In genomic region chr16:18943414-18943813, GRCh38 we compare ENCODE assay signal across 26 cellular contexts. TPM values are rescaled to one million over a fixed set of nuclear protein-coding genes. Genes with fewer than 3 reads are reported as not detected.
"Had no signal": no experiment of that assay in that cellular context is flagged by ENCODE, and none has a peak within 500 bp of the region (broad histone marks: within the 10 kb centered on the region; RNA-seq: fewer than 3 reads in every experiment).

No MANE protein-coding gene starts in this region.

- DNase-seq: hippocampal formation; left colon; left lung; lower lobe of right lung; mesendoderm; naive B cell; natural killer cell; nephron progenitor cell; ovary; stimulated activated CD4-positive, alpha-beta T cell treated with anti-CD3 and anti-CD28 coated beads, Interleukin-12 subunit alpha, Interleukin-12 subunit beta, amount 100 ng/mL, for 4 hours; stimulated activated CD4-positive, alpha-beta T cell treated with anti-CD3 and anti-CD28 coated beads, Interleukin-15, amount 100 ng/mL, for 24 hours; stimulated activated CD4-positive, alpha-beta T cell treated with anti-CD3 and anti-CD28 coated beads, Interleukin-2, amount 100 ng/mL, for 24 hours; stimulated activated CD4-positive, alpha-beta T cell treated with anti-CD3 and anti-CD28 coated beads, Interleukin-4, amount 100 ng/mL, for 1 hour; stimulated activated naive B cell treated with anti-CD40 and anti-IgM and Interleukin-4, amounts not matched to agents 10 μg/mL and 1 μg/mL and 100 μg/mL, for 72 hours; stimulated activated naive CD8-positive, alpha-beta T cell treated with anti-CD3 and anti-CD28 coated beads, Interleukin-15, Interleukin-2, amounts not matched to agents 100 U/mL and 50 U/mL, for 24 hours; trophoblast cell had no signal

- ATAC-seq: left colon; left lung; lower lobe of right lung; natural killer cell; sciatic nerve; stimulated activated naive B cell treated with anti-CD40 and anti-IgM and Interleukin-4, amounts not matched to agents 10 μg/mL and 1 μg/mL and 100 μg/mL, for 72 hours; stimulated activated naive CD8-positive, alpha-beta T cell treated with anti-CD3 and anti-CD28 coated beads, Interleukin-15, Interleukin-2, amounts not matched to agents 100 U/mL and 50 U/mL, for 24 hours had no signal

- H3K27me3 ChIP-seq: left lung, ovary, right atrium auricular region, suprapubic skin, tibial artery, vagina had no signal

- H3K36me3 ChIP-seq: left lung, lower lobe of right lung, ovary, right atrium auricular region, suprapubic skin, thoracic aorta, tibial artery, vagina had no signal

- H3K9me3 ChIP-seq: left lung, lower lobe of right lung, ovary, right atrium auricular region, suprapubic skin, thoracic aorta, tibial artery, vagina had no signal

- H3K4me1 ChIP-seq: vagina had no signal

- H3K9me3 Mint-ChIP-seq: mesothelial cell of epicardium, natural killer cell, nephron progenitor cell had no signal

- H3K27me3 Mint-ChIP-seq: naive B cell; progenitor cell of endocrine pancreas; stimulated activated naive B cell treated with anti-CD40 and anti-IgM and Interleukin-4, amounts not matched to agents 10 μg/mL and 1 μg/mL and 100 μg/mL, for 72 hours had no signal

- H3K4me3 Mint-ChIP-seq: mesothelial cell of epicardium; naive B cell; natural killer cell; nephron progenitor cell; stimulated activated naive B cell treated with anti-CD40 and anti-IgM and Interleukin-4, amounts not matched to agents 10 μg/mL and 1 μg/mL and 100 μg/mL, for 72 hours had no signal

- H3K27ac Mint-ChIP-seq: mesothelial cell of epicardium; natural killer cell; nephron progenitor cell; progenitor cell of endocrine pancreas; stimulated activated naive B cell treated with anti-CD40 and anti-IgM and Interleukin-4, amounts not matched to agents 10 μg/mL and 1 μg/mL and 100 μg/mL, for 72 hours had no signal

- H3K27ac ChIP-seq: left lung, lower lobe of right lung, ovary, right atrium auricular region, skin epidermis, suprapubic skin, thoracic aorta, tibial artery, vagina had no signal

- H3K36me3 Mint-ChIP-seq: mesothelial cell of epicardium; naive B cell; natural killer cell; stimulated activated naive B cell treated with anti-CD40 and anti-IgM and Interleukin-4, amounts not matched to agents 10 μg/mL and 1 μg/mL and 100 μg/mL, for 72 hours had no signal

- H3K4me3 ChIP-seq: left lung, lower lobe of right lung, ovary, right atrium auricular region, skin epidermis, suprapubic skin, thoracic aorta, tibial artery, vagina had no signal

- H3K4me1 Mint-ChIP-seq: mesothelial cell of epicardium, natural killer cell, nephron progenitor cell had no signal

RNA-seq across cellular contexts. Expression of gene TMC7, which starts 40.3 kb away (rescaled TPM):
- total RNA-seq: mononuclear cell, natural killer cell had no signal
